ENCODE assay signal across 8 cellular contexts in the genomic region with DNA sequence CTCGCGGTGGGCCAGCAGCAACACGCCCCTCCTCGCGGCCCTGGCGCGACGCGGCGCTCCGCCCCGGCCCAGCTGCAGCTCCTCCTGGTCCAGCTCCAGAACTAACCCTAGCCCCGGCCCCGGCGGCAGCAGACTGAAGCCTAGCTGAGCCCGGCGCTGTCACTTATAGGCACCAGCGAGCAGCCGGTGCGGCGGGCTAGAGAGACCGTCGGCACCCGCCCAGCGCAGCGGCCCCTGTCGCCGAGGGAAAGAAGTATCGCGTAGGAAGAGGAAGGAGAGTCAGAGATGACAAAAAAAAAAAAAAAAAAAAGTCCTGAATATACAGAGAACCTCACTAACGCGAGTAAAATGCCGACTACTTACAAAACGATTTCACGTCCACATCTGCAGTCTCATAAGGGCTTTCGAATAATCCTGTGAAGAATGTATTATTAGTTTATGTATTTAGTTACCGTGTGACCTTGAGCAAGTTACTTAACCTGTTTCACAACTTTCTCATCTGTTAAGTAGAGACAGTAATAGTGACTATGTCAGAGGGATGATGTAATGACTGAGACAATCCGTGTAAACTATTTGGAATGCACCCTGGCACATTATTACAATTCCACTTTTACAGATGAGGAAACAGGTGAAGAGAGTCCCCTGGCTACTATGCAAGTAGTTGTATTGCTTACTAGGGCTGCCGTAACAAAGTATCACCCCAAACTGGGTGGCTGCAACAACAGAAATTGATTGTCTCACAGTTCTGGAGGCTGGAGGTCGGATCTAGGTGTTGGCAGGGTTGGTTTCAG. TPM values are rescaled to one million over a fixed set of nuclear protein-coding genes. Genes with fewer than 3 reads are reported as not detected.
A peak's percentile ranks its signal among the peaks of the same experiment; 100 is the strongest.
DNase-seq lines count a peak whose midpoint lies in the region; ATAC-seq, FAIRE-seq and TF ChIP-seq lines count a peak whose summit lies in the region.

A gene (minus strand): TSS at position 135 of the 791 bp plus-strand sequence. CDS start 791 bp downstream, outside the sequence.

- ATAC-seq in GM18873 (IDR thresholded peaks at IDR 0.05; ENCODE audit: low FRiP score, unreplicated experiment) (peak; percentile 78), HG03159 (IDR thresholded peaks at IDR 0.05; ENCODE audit: unreplicated experiment) (peak; percentile 83)
- peak; percentile 95 to 97 for ATAC-seq in activated CD4-positive, CD25-positive, alpha-beta regulatory T cell treated with anti-CD3 and anti-CD28 coated beads, Interleukin-2, amount 50 U/mL, for 24 hours

- H4K20me1 ChIP-seq in keratinocyte (ENCODE audit: control insufficient read depth, extremely low read depth, insufficient read depth, low read length), result peaks cover 4% of the 10 kb centered on the region

- no peaks in the 10 kb centered on the region for H3K9me3 ChIP-seq in keratinocyte (ENCODE audit: control insufficient read depth, low read depth, low read length)

- peak; percentile 74 to 89 (median 87) for TF ChIP-seq CTCF in keratinocyte (optimal IDR thresholded peaks at IDR 0.05 in 1 of 3, IDR thresholded peaks at IDR 0.05 in 1 of 3, conservative IDR thresholded peaks at IDR 0.05 in 1 of 3; ENCODE audit: extremely low read depth in 1 of 3, insufficient read depth in 2 of 3, low read length in 3 of 3)

- H3K9me1 ChIP-seq in keratinocyte (ENCODE audit: control insufficient read depth, extremely low read depth, insufficient read depth, low read length), result peaks cover 8% of the 10 kb centered on the region

- no peaks in the 10 kb centered on the region for H3K27me3 ChIP-seq in keratinocyte (ENCODE audit: control insufficient read depth, extremely low read depth, insufficient read depth, low read length)

- dilution Hi-C loops in keratinocyte (cut with MboI; ENCODE audit: extremely low pct_ligation_motif_present, low sequenced_read_pairs), result no loop called here

- H3K79me2 ChIP-seq in keratinocyte (ENCODE audit: control insufficient read depth, insufficient read depth, low read length), result peaks cover 44% of the 10 kb centered on the region

- peak within 1 kb of the TSS; percentile 99 for H3K4me2 ChIP-seq in keratinocyte (ENCODE audit: control insufficient read depth, extremely low read depth, insufficient read depth, low read depth, low read length)

- DNase-seq in AG08396 (ENCODE audit: low spot score) (peak; percentile 92), NCI-H446 (lab: John Stamatoyannopoulos, UW) (peak; percentile 87 to 96), cerebellar nuclear complex (lab: John Stamatoyannopoulos, UW) (peak; percentile 51 to 75), keratinocyte (ENCODE audit: low read depth, low spot score) (no peak)
- peak; percentile 94 for DNase-seq in stimulated activated CD4-positive, alpha-beta T cell treated with anti-CD3 and anti-CD28 coated beads, Interleukin-15, amount 100 ng/mL, for 24 hours

- peak within 1 kb of the TSS; percentile 91 for H3K9ac ChIP-seq in keratinocyte (ENCODE audit: control insufficient read depth, extremely low read depth, insufficient read depth, low read length)

- peaks cover 1 to 8% of the 10 kb centered on the region in 2 experiments for H3K36me3 ChIP-seq in keratinocyte (ENCODE audit: control insufficient read depth in 2 of 2, extremely low read depth in 1 of 2, insufficient read depth in 2 of 2, low read length in 2 of 2)

- H3K4me3 ChIP-seq in keratinocyte (ENCODE audit: control insufficient read depth in 2 of 3, extremely low read depth in 1 of 3, insufficient read depth in 2 of 3, low read depth in 1 of 3, low read length in 3 of 3), result peak within 1 kb of the TSS; percentile 63 to 94 (median 65)

- H2AFZ ChIP-seq in keratinocyte (ENCODE audit: control insufficient read depth, low read length), result peak within 1 kb of the TSS; percentile 78

- FAIRE-seq in keratinocyte (lab: Jason Lieb, UNC), result peak; percentile 82

- peaks cover 30% of the 10 kb centered on the region for H3K4me1 ChIP-seq in keratinocyte (ENCODE audit: control insufficient read depth, extremely low read depth, insufficient read depth, low read length)

- peak within 1 kb of the TSS; percentile 96 for H3K27ac ChIP-seq in keratinocyte (ENCODE audit: control insufficient read depth, insufficient read depth, low read length)

RNA-seq across cellular contexts. Expression of the gene that starts here (rescaled TPM):
- polyA plus RNA-seq in keratinocyte, result 7.6 to 22.6 TPM (median 12.4 TPM) in 3 replicates
- 16.5 TPM for polyA plus RNA-seq in keratinocyte (2011; ENCODE audit: low read depth)
- 19.8 and 20.1 TPM in 2 replicates for polyA plus RNA-seq in keratinocyte (2011; cell fraction: cytosol; rRNA removed)
- polyA plus RNA-seq in keratinocyte (2011; cell fraction: nucleus; rRNA removed), result 89.9 and 97.3 TPM in 2 replicates
- 36.1 and 49.6 TPM in 2 replicates for polyA plus RNA-seq in keratinocyte (2012; ENCODE audit: low replicate concordance)
- polyA minus RNA-seq in keratinocyte, result 16.1 to 161 TPM (median 35.4 TPM) in 3 replicates
- polyA minus RNA-seq in keratinocyte (2011; cell fraction: cytosol; rRNA and poly(A)+ RNA removed), result 21.7 TPM
- polyA minus RNA-seq in keratinocyte (2011; cell fraction: nucleus; rRNA and poly(A)+ RNA removed), result 38.9 and 63.7 TPM in 2 replicates
